18 cellular contexts compared by ENCODE assay signal in the genomic region with DNA sequence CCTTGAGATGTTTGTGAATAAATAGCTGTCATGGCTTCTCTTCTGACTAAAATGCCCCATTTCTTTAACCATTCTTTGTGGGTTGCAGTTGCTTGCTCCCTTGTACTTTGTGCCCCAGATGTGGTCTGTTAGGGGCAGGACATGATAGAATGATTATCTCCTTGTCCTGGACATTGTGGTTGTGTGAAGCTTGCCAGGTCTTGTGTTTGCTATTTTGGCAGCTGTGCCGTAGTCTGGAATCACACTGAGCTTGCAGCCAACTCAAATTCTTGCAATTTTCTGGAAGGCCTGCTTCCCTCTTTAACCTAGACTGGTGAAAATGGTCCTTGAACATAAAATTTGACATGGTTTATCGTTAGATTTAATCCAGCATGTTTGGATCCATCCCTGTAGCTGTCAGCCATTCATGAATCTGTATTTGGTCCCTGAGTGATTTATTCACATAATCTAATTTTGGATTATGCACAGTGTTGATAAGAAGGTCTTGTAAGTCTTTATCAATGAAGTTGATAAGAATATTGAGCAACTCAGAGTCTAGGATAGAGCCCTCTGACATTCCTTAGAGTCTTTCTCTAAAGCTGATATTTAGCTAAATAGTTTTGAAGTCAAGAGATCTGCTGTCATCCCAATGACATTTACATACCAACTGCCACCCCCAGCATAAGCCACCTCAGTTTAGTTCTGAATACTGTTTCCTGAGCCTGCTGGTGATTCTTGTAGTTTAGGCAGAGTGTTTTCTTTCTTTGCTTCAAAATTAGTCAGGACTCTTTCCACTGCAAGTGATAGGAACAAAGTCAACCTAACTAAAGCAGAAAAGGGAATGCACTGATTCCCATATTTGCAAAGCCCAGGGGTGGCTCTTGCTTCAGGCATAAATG. TPM values are rescaled to one million over a fixed set of nuclear protein-coding genes. Genes with fewer than 3 reads are reported as not detected.
DNase-seq lines count a peak whose midpoint lies in the region; ATAC-seq, FAIRE-seq and TF ChIP-seq lines count a peak whose summit lies in the region.
"Had no signal": no experiment of that assay in that cellular context is flagged by ENCODE, and none has a peak within 500 bp of the region (broad histone marks: within the 10 kb centered on the region; RNA-seq: fewer than 3 reads in every experiment).

No MANE protein-coding gene starts in this region.

- no peak overlapping the region for H3K4me3 ChIP-seq in stomach smooth muscle (ENCODE audit: low read length in 2 of 2)
- no peak overlapping the region for H3K4me3 ChIP-seq in kidney (ENCODE audit: low read length in 2 of 2)
- H3K4me3 ChIP-seq: adrenal gland had no signal

- peak; percentile 80 to 86 for ATAC-seq in activated T-cell treated with anti-CD3 and anti-CD28 coated beads, Interleukin-2, amount 50 U/mL, for 72 hours (replicated peaks in 1 of 2)
- ATAC-seq in left ventricle myocardium superior: peak; percentile 87

- peak overlapping the region; percentile 18 to 53 for H3K4me3 Mint-ChIP-seq in activated T-cell treated with anti-CD3 and anti-CD28 coated beads, Interleukin-2, amount 50 U/mL, for 72 hours
- H3K4me3 Mint-ChIP-seq: naive B cell, type B pancreatic cell had no signal

- FAIRE-seq in kidney (lab: Jason Lieb, UNC): no peak

- no peaks in the 10 kb centered on the region for H3K36me3 Mint-ChIP-seq in activated T-cell treated with anti-CD3 and anti-CD28 coated beads, Interleukin-2, amount 50 U/mL, for 72 hours (ENCODE audit: insufficient read depth in 2 of 2)
- H3K36me3 Mint-ChIP-seq: naive B cell had no signal

- H3K4me1 ChIP-seq in stomach smooth muscle (ENCODE audit: control insufficient read depth, insufficient read depth, low read length) (peaks cover 58% of the 10 kb centered on the region), kidney (ENCODE audit: control insufficient read depth in 1 of 2, insufficient read depth in 1 of 2, low read depth in 1 of 2, low read length in 2 of 2) (no peaks in the 10 kb centered on the region)

- H3K27ac Mint-ChIP-seq in activated T-cell treated with anti-CD3 and anti-CD28 coated beads, Interleukin-2, amount 50 U/mL, for 72 hours: no peak overlapping the region
- H3K27ac Mint-ChIP-seq: progenitor cell of endocrine pancreas, type B pancreatic cell had no signal

- no peaks in the 10 kb centered on the region for H3K9me3 Mint-ChIP-seq in activated T-cell treated with anti-CD3 and anti-CD28 coated beads, Interleukin-2, amount 50 U/mL, for 72 hours
- H3K9me3 Mint-ChIP-seq: naive B cell, type B pancreatic cell had no signal

- intact Hi-C loops in left ventricle myocardium superior (cut with micrococcal nuclease) (no loop called here), kidney (cut with DNase I) (no loop called here)

- no peak overlapping the region for H3K9ac ChIP-seq in stomach smooth muscle (ENCODE audit: low read length in 2 of 2)
- no peak overlapping the region for H3K9ac ChIP-seq in kidney (ENCODE audit: low read length in 2 of 2)

- H3K9me3 ChIP-seq in stomach smooth muscle (ENCODE audit: control insufficient read depth in 2 of 2, low read length in 2 of 2) (no peaks in the 10 kb centered on the region), kidney (ENCODE audit: control insufficient read depth in 1 of 2, low read length in 2 of 2) (no peaks in the 10 kb centered on the region)
- H3K9me3 ChIP-seq: adrenal gland had no signal

- H3K36me3 ChIP-seq in stomach smooth muscle (ENCODE audit: control insufficient read depth in 2 of 2, insufficient read depth in 2 of 2, low read length in 2 of 2): no peaks in the 10 kb centered on the region
- H3K36me3 ChIP-seq in kidney (ENCODE audit: control insufficient read depth in 1 of 2, insufficient read depth in 2 of 2, low read length in 2 of 2): no peaks in the 10 kb centered on the region
- H3K36me3 ChIP-seq: adrenal gland had no signal

- H3K4me1 Mint-ChIP-seq in activated T-cell treated with anti-CD3 and anti-CD28 coated beads, Interleukin-2, amount 50 U/mL, for 72 hours (ENCODE audit: low read depth): peaks cover 24% of the 10 kb centered on the region

- no peak for TF ChIP-seq CTCF in kidney (IDR thresholded peaks at IDR 0.05; ENCODE audit: borderline replicate concordance, extremely low read depth, insufficient read depth)

- H3K27me3 ChIP-seq in stomach smooth muscle (ENCODE audit: control insufficient read depth in 1 of 2, insufficient read depth in 2 of 2, low read length in 2 of 2): no peaks in the 10 kb centered on the region
- H3K27me3 ChIP-seq: adrenal gland had no signal

- peak in 1 of 2 donors; percentile 10 for DNase-seq in activated T-cell treated with anti-CD3 and anti-CD28 coated beads, Interleukin-2, amount 50 U/mL, for 72 hours
- DNase-seq in activated T-cell treated with anti-CD3 and anti-CD28 coated beads, Interleukin-2, amount 50 U/mL, for 48 hours: no peak
- peak; percentile 48 for DNase-seq in astrocyte of the hippocampus (ENCODE audit: low read depth, low spot score)
- DNase-seq in left ventricle myocardium superior: peak; percentile 26
- no peak for DNase-seq in SHP77 (lab: John Stamatoyannopoulos, UW)
- no peak for DNase-seq in NCI-H2171 (lab: John Stamatoyannopoulos, UW)
- no peak for DNase-seq in kidney
- DNase-seq: activated CD8-positive, alpha-beta memory T cell treated with anti-CD3 and anti-CD28 coated beads, Interleukin-2, amount 50 U/mL, for 48 hours; Kasumi-1; naive B cell; NCI-H187 treated with DMSO at 0.1 percent for 48 hours; NCI-H510A treated with DMSO at 0.1 percent for 48 hours; SW 1271 had no signal

- H3K27me3 Mint-ChIP-seq in activated T-cell treated with anti-CD3 and anti-CD28 coated beads, Interleukin-2, amount 50 U/mL, for 72 hours (ENCODE audit: low read depth): peaks cover 4% of the 10 kb centered on the region

- peak overlapping the region; percentile 47 for H3K27ac ChIP-seq in stomach smooth muscle (ENCODE audit: low read length)
- no peak overlapping the region for H3K27ac ChIP-seq in kidney (ENCODE audit: low read depth in 2 of 2, low read length in 2 of 2)
- H3K27ac ChIP-seq: epithelial cell of prostate had no signal

RNA-seq across cellular contexts. Expression of a gene that starts 9.7 kb away (rescaled TPM):
- total RNA-seq in activated T-cell treated with anti-CD3 and anti-CD28 coated beads, Interleukin-2, amount 50 U/mL, for 72 hours: under 1 TPM; 0.12 to 0.16 TPM
- total RNA-seq in left ventricle myocardium superior (3.4 TPM), kidney (77.9 TPM)
- 3.8 TPM for polyA plus RNA-seq in kidney (ENCODE audit: insufficient read depth, low read depth, low replicate concordance)

Comparison
In these comparisons a context has a peak if more than half of its experiments do, and no peak if none do; other contexts are left out.
1. DNase-seq: peak in astrocyte of the hippocampus (single experiment) and left ventricle myocardium superior (single experiment); none in activated T-cell treated with anti-CD3 and anti-CD28 coated beads, Interleukin-2, amount 50 U/mL, for 48 hours (0 of 2), SHP77 (0 of 2), NCI-H2171 (single experiment) and kidney (single experiment).
2. RNA of a gene that starts 9.7 kb away (total RNA-seq): 77.9 TPM in kidney (single experiment); 3.4 TPM in left ventricle myocardium superior (single experiment) and 0.12 to 0.16 TPM in activated T-cell treated with anti-CD3 and anti-CD28 coated beads, Interleukin-2, amount 50 U/mL, for 72 hours; every median in the first group is over 10 times any median in the second.